14 cellular contexts compared by ENCODE assay signal in genomic region chr6:13457577-13457976, GRCh38. TPM values are rescaled to one million over a fixed set of nuclear protein-coding genes. Genes with fewer than 3 reads are reported as not detected.
A peak's percentile ranks its signal among the peaks of the same experiment; 100 is the strongest.
DNase-seq lines count a peak whose midpoint lies in the region; ATAC-seq, FAIRE-seq and TF ChIP-seq lines count a peak whose summit lies in the region.
"Had no signal": no experiment of that assay in that cellular context is flagged by ENCODE, and none has a peak within 500 bp of the region (broad histone marks: within the 10 kb centered on the region; RNA-seq: fewer than 3 reads in every experiment).

No MANE protein-coding gene starts in this region.

- no peak overlapping the region for H3K4me3 Mint-ChIP-seq in astrocyte (ENCODE audit: unreplicated experiment)
- H3K4me3 Mint-ChIP-seq: activated CD4-positive, alpha-beta memory T cell treated with anti-CD3 and anti-CD28 coated beads, Interleukin-2, amount 10 ng/mL, durations not matched to agents 7 days and 5 days had no signal

- DNase-seq in Right ventricle myocardium inferior (ENCODE audit: missing footprints) (no peak), cardiac septum (ENCODE audit: low spot score) (no peak), astrocyte (ENCODE audit: low read depth) (peak; percentile 96), Right ventricle myocardium superior (peak; percentile 65), stromal cell of bone marrow (ENCODE audit: low read depth) (peak; percentile 25), kidney (no peak), osteoblast (ENCODE audit: insufficient read length, low spot score, missing footprints) (no peak)
- DNase-seq: activated CD4-positive, alpha-beta memory T cell treated with anti-CD3 and anti-CD28 coated beads, Interleukin-2, amount 10 ng/mL, durations not matched to agents 7 days and 5 days; AML-193; SIG-M5 had no signal

- no peaks in the 10 kb centered on the region for H3K9me3 Mint-ChIP-seq in astrocyte (ENCODE audit: unreplicated experiment)
- H3K9me3 Mint-ChIP-seq: activated CD4-positive, alpha-beta memory T cell treated with anti-CD3 and anti-CD28 coated beads, Interleukin-2, amount 10 ng/mL, durations not matched to agents 7 days and 5 days; activated naive CD4-positive, alpha-beta T cell treated with anti-CD3 and anti-CD28 coated beads, Interleukin-2, amount 50 U/mL, for 72 hours had no signal

- ATAC-seq in Right ventricle myocardium inferior (peak; percentile 55), Right ventricle myocardium superior (ENCODE audit: poor library complexity) (peak; percentile 24), HG03159 (IDR thresholded peaks at IDR 0.05; ENCODE audit: unreplicated experiment) (no peak)

- H3K27ac ChIP-seq in astrocyte (ENCODE audit: low read depth, low read length): no peak overlapping the region
- no peak overlapping the region for H3K27ac ChIP-seq in kidney (ENCODE audit: low read depth in 2 of 2, low read length in 2 of 2)
- no peak overlapping the region for H3K27ac ChIP-seq in osteoblast (ENCODE audit: low read depth, low read length)
- H3K27ac ChIP-seq: skin epidermis had no signal

- peaks cover 44% of the 10 kb centered on the region for H3K4me1 ChIP-seq in astrocyte (ENCODE audit: insufficient read depth, low read length)
- H3K4me1 ChIP-seq in kidney (ENCODE audit: control insufficient read depth in 1 of 2, insufficient read depth in 1 of 2, low read depth in 1 of 2, low read length in 2 of 2): no peaks in the 10 kb centered on the region
- H3K4me1 ChIP-seq in osteoblast (ENCODE audit: insufficient read depth, low read length): peaks cover 12% of the 10 kb centered on the region

- H4K20me1 ChIP-seq in astrocyte (ENCODE audit: insufficient read depth, low read length): peaks cover 10% of the 10 kb centered on the region
- H4K20me1 ChIP-seq in osteoblast (ENCODE audit: insufficient read depth, low read length): no peaks in the 10 kb centered on the region

- H3K36me3 ChIP-seq in astrocyte (ENCODE audit: insufficient read depth, low read length): no peaks in the 10 kb centered on the region
- H3K36me3 ChIP-seq in kidney (ENCODE audit: control insufficient read depth in 1 of 2, insufficient read depth in 2 of 2, low read length in 2 of 2): no peaks in the 10 kb centered on the region
- no peaks in the 10 kb centered on the region for H3K36me3 ChIP-seq in osteoblast (ENCODE audit: insufficient read depth, low read length)

- H3K9ac ChIP-seq in astrocyte (ENCODE audit: low read length): no peak overlapping the region
- H3K9ac ChIP-seq in kidney (ENCODE audit: low read length in 2 of 2): no peak overlapping the region

- no peak overlapping the region for H2AFZ ChIP-seq in astrocyte (ENCODE audit: low read depth, low read length)
- no peak overlapping the region for H2AFZ ChIP-seq in osteoblast (ENCODE audit: low read length)

- H3K4me1 Mint-ChIP-seq in astrocyte (ENCODE audit: low read depth, unreplicated experiment): peaks cover 32% of the 10 kb centered on the region

- no peaks in the 10 kb centered on the region for H3K27me3 Mint-ChIP-seq in astrocyte (ENCODE audit: low read depth, unreplicated experiment)
- H3K27me3 Mint-ChIP-seq: activated CD4-positive, alpha-beta memory T cell treated with anti-CD3 and anti-CD28 coated beads, Interleukin-2, amount 10 ng/mL, durations not matched to agents 7 days and 5 days had no signal

- H3K4me2 ChIP-seq in astrocyte (ENCODE audit: low read length): peak overlapping the region; percentile 21
- H3K4me2 ChIP-seq in osteoblast (ENCODE audit: insufficient read depth, low read length): no peak overlapping the region

- H3K27ac Mint-ChIP-seq in astrocyte (ENCODE audit: unreplicated experiment): no peak overlapping the region
- H3K27ac Mint-ChIP-seq: activated CD4-positive, alpha-beta memory T cell treated with anti-CD3 and anti-CD28 coated beads, Interleukin-2, amount 10 ng/mL, durations not matched to agents 7 days and 5 days; activated naive CD4-positive, alpha-beta T cell treated with anti-CD3 and anti-CD28 coated beads, Interleukin-2, amount 50 U/mL, for 72 hours had no signal

- H3K4me3 ChIP-seq in astrocyte (ENCODE audit: insufficient read depth, low read depth, low read length): no peak overlapping the region
- H3K4me3 ChIP-seq in kidney (ENCODE audit: low read length in 2 of 2): no peak overlapping the region
- no peak overlapping the region for H3K4me3 ChIP-seq in osteoblast (ENCODE audit: insufficient read depth, low read length)
- H3K4me3 ChIP-seq: skin epidermis had no signal

- no peaks in the 10 kb centered on the region for H3K9me3 ChIP-seq in astrocyte (ENCODE audit: insufficient read depth, low read depth, low read length)
- no peaks in the 10 kb centered on the region for H3K9me3 ChIP-seq in kidney (ENCODE audit: control insufficient read depth in 1 of 2, low read length in 2 of 2)
- no peaks in the 10 kb centered on the region for H3K9me3 ChIP-seq in osteoblast (ENCODE audit: low read depth, low read length)

- FAIRE-seq in astrocyte (lab: Jason Lieb, UNC): no peak
- FAIRE-seq in kidney (lab: Jason Lieb, UNC): no peak
- FAIRE-seq: colon had no signal

- TF ChIP-seq CTCF in astrocyte (IDR thresholded peaks at IDR 0.05; ENCODE audit: insufficient read depth, low read depth, low read length) (no peak), kidney (IDR thresholded peaks at IDR 0.05; ENCODE audit: borderline replicate concordance, extremely low read depth, insufficient read depth) (no peak), osteoblast (IDR thresholded peaks at IDR 0.05; ENCODE audit: extremely low read depth, low read depth, low read length) (no peak)

- H3K27me3 ChIP-seq in astrocyte (ENCODE audit: insufficient read depth, low read length) (no peaks in the 10 kb centered on the region), osteoblast (ENCODE audit: insufficient read depth, low read length) (no peaks in the 10 kb centered on the region)

- peaks cover 8% of the 10 kb centered on the region for H3K36me3 Mint-ChIP-seq in astrocyte (ENCODE audit: low read depth, unreplicated experiment)

- H3K79me2 ChIP-seq in astrocyte (ENCODE audit: insufficient read depth, low read length) (no peaks in the 10 kb centered on the region), osteoblast (ENCODE audit: insufficient read depth, low read length) (no peaks in the 10 kb centered on the region)

- intact Hi-C loops in Right ventricle myocardium inferior (cut with DNase I): no loop called here
- intact Hi-C loops in cardiac septum (cut with DNase I): no loop called here
- intact Hi-C loops in Right ventricle myocardium superior (cut with DNase I): no loop called here
- intact Hi-C loops in kidney (cut with DNase I): no loop called here

RNA-seq across cellular contexts. Expression of gene GFOD1, which starts 29.8 kb away (rescaled TPM):
- total RNA-seq in Right ventricle myocardium inferior (38.8 TPM), cardiac septum (54.0 TPM), astrocyte (9.6 and 10.8 TPM in 2 replicates), Right ventricle myocardium superior (46.2 TPM), kidney (14.6 TPM), osteoblast (2.9 and 3.6 TPM in 2 replicates)
- 2.1 TPM for polyA plus RNA-seq in kidney (ENCODE audit: insufficient read depth, low read depth, low replicate concordance)

Comparison
In these comparisons a context has a peak if more than half of its experiments do, and no peak if none do; other contexts are left out.
1. DNase-seq: peak in astrocyte (single experiment), Right ventricle myocardium superior (single experiment) and stromal cell of bone marrow (single experiment); none in Right ventricle myocardium inferior (single experiment), cardiac septum (single experiment), kidney (single experiment) and osteoblast (single experiment).